ENCODE assay signal across 12 cellular contexts in the genomic region with DNA sequence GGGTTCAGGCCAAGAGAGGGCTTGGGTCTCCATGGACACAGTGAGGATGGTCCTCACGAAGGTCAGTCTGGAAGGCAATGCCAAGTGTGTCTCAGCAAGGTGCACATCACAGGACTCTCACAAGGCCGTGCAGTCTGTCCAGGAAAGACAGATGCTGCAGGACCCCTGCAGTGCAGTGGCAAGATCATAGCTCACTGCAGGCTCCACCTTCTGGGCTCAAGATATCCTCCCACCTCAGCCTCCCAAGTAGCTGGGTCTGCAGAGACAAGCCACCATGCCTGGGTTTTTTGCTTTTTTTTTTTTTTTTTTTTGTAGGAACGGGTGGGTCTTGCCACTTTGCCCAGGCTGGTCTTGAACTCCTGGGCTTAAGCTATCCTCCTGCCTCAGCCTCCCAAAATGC. TPM values are rescaled to one million over a fixed set of nuclear protein-coding genes. Genes with fewer than 3 reads are reported as not detected.
DNase-seq lines count a peak whose midpoint lies in the region; ATAC-seq and TF ChIP-seq lines count a peak whose summit lies in the region.
"Had no signal": no experiment of that assay in that cellular context is flagged by ENCODE, and none has a peak within 500 bp of the region (broad histone marks: within the 10 kb centered on the region; RNA-seq: fewer than 3 reads in every experiment).

No MANE protein-coding gene starts in this region.

- peak overlapping the region in 1 of 8 donors; percentile 39 for H3K27ac Mint-ChIP-seq in CD8-positive, alpha-beta memory T cell
- H3K27ac Mint-ChIP-seq: activated naive CD8-positive, alpha-beta T cell treated with anti-CD3 and anti-CD28 coated beads, Interleukin-2, amount 10 ng/mL, durations not matched to agents 7 days and 5 days had no signal

- H3K4me1 ChIP-seq in CD8-positive, alpha-beta memory T cell (ENCODE audit: insufficient read depth, low read length) = peaks cover 33% of the 10 kb centered on the region
- H3K4me1 ChIP-seq in RWPE2 (ENCODE audit: insufficient read depth, poor library complexity, severe bottlenecking) = peaks cover 75% of the 10 kb centered on the region
- H3K4me1 ChIP-seq in esophagus muscularis mucosa = peaks cover 90 to 100% (median 98%) of the 10 kb centered on the region in 4 donors
- no peaks in the 10 kb centered on the region for H3K4me1 ChIP-seq in prostate gland (replicated peaks)

- H3K27me3 ChIP-seq in CD8-positive, alpha-beta memory T cell (ENCODE audit: insufficient read depth, low read length, poor library complexity, severe bottlenecking) = no peaks in the 10 kb centered on the region
- H3K27me3 ChIP-seq in RWPE2 (ENCODE audit: insufficient read depth, poor library complexity, severe bottlenecking) (no peaks in the 10 kb centered on the region), esophagus muscularis mucosa (no peaks in the 10 kb centered on the region), prostate gland (replicated peaks; ENCODE audit: insufficient read depth) (no peaks in the 10 kb centered on the region)

- no peak overlapping the region for H3K4me3 Mint-ChIP-seq in CD8-positive, alpha-beta memory T cell
- H3K4me3 Mint-ChIP-seq: activated naive CD8-positive, alpha-beta T cell treated with anti-CD3 and anti-CD28 coated beads, Interleukin-2, amount 10 ng/mL, durations not matched to agents 7 days and 5 days; memory B cell had no signal

- no peak for ATAC-seq in RWPE2 (ENCODE audit: low read depth)
- ATAC-seq in activated CD4-positive, CD25-positive, alpha-beta regulatory T cell treated with anti-CD3 and anti-CD28 coated beads, Interleukin-2, amount 50 U/mL, for 24 hours = no peak
- ATAC-seq in GM21528 (IDR thresholded peaks at IDR 0.05; ENCODE audit: low FRiP score, unreplicated experiment) = no peak

- intact Hi-C loops in esophagus muscularis mucosa (cut with DNase I) (no loop called here), prostate gland (cut with DNase I) (no loop called here)

- DNase-seq in CD8-positive, alpha-beta memory T cell = no peak
- DNase-seq in RWPE2 (ENCODE audit: low spot score) (no peak), esophagus muscularis mucosa (ENCODE audit: extremely low spot score) (no peak), prostate gland (ENCODE audit: low spot score) (no peak), anterior cingulate cortex (lab: John Stamatoyannopoulos, UW) (no peak), RKO (ENCODE audit: low spot score) (no peak)
- DNase-seq: activated naive CD8-positive, alpha-beta T cell treated with anti-CD3 and anti-CD28 coated beads, Interleukin-2, amount 10 ng/mL, durations not matched to agents 7 days and 5 days; NCI-H187; NCI-H748 treated with DMSO at 0.1 percent for 48 hours had no signal

- WGBS in esophagus muscularis mucosa = 81% methylated on average over 3 of the region's 3 CpGs
- WGBS in prostate gland = 62% methylated on average over 3 of the region's 3 CpGs

- no peak for TF ChIP-seq CTCF in RWPE2 (IDR thresholded peaks at IDR 0.05; ENCODE audit: poor library complexity, severe bottlenecking)
- no peak for TF ChIP-seq CTCF in esophagus muscularis mucosa (IDR thresholded peaks at IDR 0.05)
- TF ChIP-seq CTCF in prostate gland (IDR thresholded peaks at IDR 0.05) = no peak

- POLR2A ChIA-PET in CD8-positive, alpha-beta memory T cell (lab: Charles Lee) = interaction anchor here (0.6 to 1.1 kb wide), 2 partner anchors 13 to 27 kb away, joined by 3 to 4 read pairs; partner anchors contain the start of gene ZMYND8

- CTCF ChIA-PET in CD8-positive, alpha-beta memory T cell (lab: Charles Lee) = interaction anchor here (0.8 to 2.6 kb wide), 2 partner anchors 12 to 54 kb away, joined by 3 to 9 read pairs; no protein-coding TSS in a partner anchor

- no peaks in the 10 kb centered on the region for H3K27me3 Mint-ChIP-seq in CD8-positive, alpha-beta memory T cell
- H3K27me3 Mint-ChIP-seq: activated naive CD8-positive, alpha-beta T cell treated with anti-CD3 and anti-CD28 coated beads, Interleukin-2, amount 10 ng/mL, durations not matched to agents 7 days and 5 days; memory B cell had no signal

- H3K36me3 Mint-ChIP-seq in CD8-positive, alpha-beta memory T cell = peaks cover 0 to 52% (median 23%) of the 10 kb centered on the region in 3 donors

- H3K4me1 Mint-ChIP-seq in CD8-positive, alpha-beta memory T cell = peaks cover 48 to 73% (median 71%) of the 10 kb centered on the region in 3 donors

- no peak for TF ChIP-seq POLR2A in esophagus muscularis mucosa (IDR thresholded peaks at IDR 0.05; ENCODE audit: low read depth)
- no peak for TF ChIP-seq POLR2A in prostate gland (IDR thresholded peaks at IDR 0.05)

- H3K9me3 Mint-ChIP-seq in CD8-positive, alpha-beta memory T cell = no peaks in the 10 kb centered on the region
- H3K9me3 Mint-ChIP-seq: activated naive CD8-positive, alpha-beta T cell treated with anti-CD3 and anti-CD28 coated beads, Interleukin-2, amount 10 ng/mL, durations not matched to agents 7 days and 5 days; memory B cell had no signal

- no peak overlapping the region for H3K4me3 ChIP-seq in CD8-positive, alpha-beta memory T cell (ENCODE audit: low read length)
- H3K4me3 ChIP-seq in RWPE2 (ENCODE audit: severe bottlenecking) (no peak overlapping the region), esophagus muscularis mucosa (no peak overlapping the region), prostate gland (no peak overlapping the region)

- peak overlapping the region; percentile 41 for H3K27ac ChIP-seq in CD8-positive, alpha-beta memory T cell (ENCODE audit: low read depth, low read length)
- H3K27ac ChIP-seq in RWPE2 (ENCODE audit: poor library complexity, severe bottlenecking) (peak overlapping the region; percentile 100), esophagus muscularis mucosa (replicated peaks in 1 of 4) (peak overlapping the region; percentile 92 to 99 (median 95)), prostate gland (peak overlapping the region; percentile 59 to 87)

- no peaks in the 10 kb centered on the region for H3K9me3 ChIP-seq in CD8-positive, alpha-beta memory T cell (ENCODE audit: low read length)
- no peaks in the 10 kb centered on the region for H3K9me3 ChIP-seq in RWPE2 (ENCODE audit: severe bottlenecking)
- no peaks in the 10 kb centered on the region for H3K9me3 ChIP-seq in esophagus muscularis mucosa
- H3K9me3 ChIP-seq in prostate gland = no peaks in the 10 kb centered on the region

- peaks cover 12% of the 10 kb centered on the region for H3K36me3 ChIP-seq in CD8-positive, alpha-beta memory T cell (ENCODE audit: insufficient read depth, low read length)
- H3K36me3 ChIP-seq in RWPE2 (ENCODE audit: low read depth) (peaks cover 74% of the 10 kb centered on the region), esophagus muscularis mucosa (no peaks in the 10 kb centered on the region), prostate gland (no peaks in the 10 kb centered on the region)

- TF ChIP-seq EP300 in esophagus muscularis mucosa (IDR thresholded peaks at IDR 0.05) = no peak

RNA-seq across cellular contexts. Expression of gene ZMYND8, which starts 26.4 kb away (rescaled TPM):
- total RNA-seq in CD8-positive, alpha-beta memory T cell = 10 to 100 TPM; 25.8 to 30.7 TPM
- polyA plus RNA-seq in CD8-positive, alpha-beta memory T cell = 20.9 TPM
- total RNA-seq in esophagus muscularis mucosa (10 to 100 TPM; 44.6 to 78.6 (median 65.8) TPM), prostate gland (10 to 100 TPM; 19.9 to 70.9 TPM)

Comparison
In these comparisons a context has a peak if more than half of its experiments do, and no peak if none do; other contexts are left out.
1. H3K27ac ChIP-seq: peak in every context shown above with its lines; median percentile 100 in RWPE2; 95 in esophagus muscularis mucosa; 73 in prostate gland; 41 in CD8-positive, alpha-beta memory T cell.